8 cellular contexts compared by ENCODE assay signal in genomic region chr10:42753126-42753506, GRCh38. TPM values are rescaled to one million over a fixed set of nuclear protein-coding genes. Genes with fewer than 3 reads are reported as not detected.
DNase-seq lines count a peak whose midpoint lies in the region; TF ChIP-seq lines count a peak whose summit lies in the region.

No MANE protein-coding gene starts in this region.

- intact Hi-C loops in Caco-2 (cut with micrococcal nuclease; ENCODE audit: unreplicated experiment) = loop anchor here (1.0 to 5.0 kb wide), 5 partner anchors 29 to 352 kb away; partner anchors contain the start of genes BMS1 and ZNF33B

- H3K4me3 Mint-ChIP-seq in Caco-2 (ENCODE audit: unreplicated experiment) = peak overlapping the region; percentile 90

- POLR2A ChIA-PET in Caco-2 (lab: Charles Lee) = interaction anchor here (0.9 to 2.6 kb wide), 2 partner anchors 24 to 30 kb away, joined by 3 to 24 read pairs; partner anchors contain the start of gene BMS1

- H3K36me3 ChIP-seq in Caco-2 (ENCODE audit: control insufficient read depth, insufficient read depth, low read length) (no peaks in the 10 kb centered on the region), Peyer's patch (no peaks in the 10 kb centered on the region), stomach smooth muscle (ENCODE audit: control insufficient read depth in 2 of 2, insufficient read depth in 2 of 2, low read length in 2 of 2) (no peaks in the 10 kb centered on the region)

- no TSS peak for BruUV-seq in Caco-2 (replicated peaks; lab: Mats Ljungman, UMichigan)

- TF ChIP-seq POLR2A in Peyer's patch (IDR thresholded peaks at IDR 0.05) = no peak

- H3K27ac ChIP-seq in Peyer's patch = peak overlapping the region in 1 of 4 donors; percentile 1
- no peak overlapping the region for H3K27ac ChIP-seq in stomach smooth muscle (ENCODE audit: low read length)

- H3K27ac Mint-ChIP-seq in Caco-2 (ENCODE audit: unreplicated experiment) = no peak overlapping the region

- CTCF ChIA-PET in Caco-2 (lab: Charles Lee) = interaction anchor here (0.7 to 2.1 kb wide), 7 partner anchors 8 to 326 kb away, joined by 3 to 20 read pairs (median 5); partner anchors contain the start of gene BMS1

- H3K4me1 ChIP-seq in Caco-2 (peaks cover 6% of the 10 kb centered on the region), Peyer's patch (peaks cover 0 to 27% (median 12%) of the 10 kb centered on the region in 4 donors), stomach smooth muscle (ENCODE audit: control insufficient read depth, insufficient read depth, low read length) (peaks cover 26% of the 10 kb centered on the region)

- H3K9me3 Mint-ChIP-seq in Caco-2 (ENCODE audit: unreplicated experiment) = no peaks in the 10 kb centered on the region

- peak; percentile 94 to 96 for TF ChIP-seq CTCF in Caco-2 (IDR thresholded peaks at IDR 0.05; ENCODE audit: insufficient read depth in 1 of 2, low read depth in 1 of 2, low read length in 1 of 2, severe bottlenecking in 1 of 2, unreplicated experiment in 1 of 2)
- TF ChIP-seq CTCF in HFF-Myc (IDR thresholded peaks at IDR 0.05; ENCODE audit: low read depth, low read length, missing control alignments) = peak; percentile 92
- peak; percentile 24 to 82 (median 74) for TF ChIP-seq CTCF in Peyer's patch (IDR thresholded peaks at IDR 0.05)

- 0 out of 2 replicates have a peak, but pooled peaks cover 2% of the 10 kb centered on the region for H3K9me3 ChIP-seq in Caco-2
- H3K9me3 ChIP-seq in Peyer's patch = no peaks in the 10 kb centered on the region
- no peaks in the 10 kb centered on the region for H3K9me3 ChIP-seq in stomach smooth muscle (ENCODE audit: control insufficient read depth in 2 of 2, low read length in 2 of 2)

- peak overlapping the region; percentile 68 for H3K4me3 ChIP-seq in Caco-2 (ENCODE audit: low read depth, low read length)
- H3K4me3 ChIP-seq in HFF-Myc (replicated peaks; ENCODE audit: low read depth, low read length) = peak overlapping the region; percentile 28
- H3K4me3 ChIP-seq in Peyer's patch = peak overlapping the region; percentile 29 to 62 (median 54)
- peak overlapping the region; percentile 59 to 74 for H3K4me3 ChIP-seq in stomach smooth muscle (ENCODE audit: low read length in 2 of 2)

- H3K4me1 Mint-ChIP-seq in Caco-2 (ENCODE audit: low read depth, unreplicated experiment) = no peaks in the 10 kb centered on the region

- DNase-seq in Caco-2 (peak; percentile 86 to 95), HFF-Myc (ENCODE audit: extremely low read depth, low read depth) (peak; percentile 27), Peyer's patch (peak; percentile 36 to 88 (median 82)), globus pallidus (ENCODE audit: low spot score) (peak; percentile 26), non-pigmented ciliary epithelial cell (ENCODE audit: low read depth) (peak; percentile 18), NCI-H2171 treated with DMSO at 0.1 percent for 48 hours (lab: John Stamatoyannopoulos, UW) (no peak)
- peak; percentile 11 to 52 (median 37) for DNase-seq in activated naive CD4-positive, alpha-beta T cell (lab: John Stamatoyannopoulos, UW)

- no peaks in the 10 kb centered on the region for H3K36me3 Mint-ChIP-seq in Caco-2 (ENCODE audit: insufficient read depth, unreplicated experiment)

- peak overlapping the region in 1 of 2 donors; percentile 42 for H3K9ac ChIP-seq in stomach smooth muscle (ENCODE audit: low read length in 2 of 2)

- H3K27me3 Mint-ChIP-seq in Caco-2 (ENCODE audit: insufficient read depth, unreplicated experiment) = peaks cover 12% of the 10 kb centered on the region

- H3K27me3 ChIP-seq in Caco-2 (replicated peaks; ENCODE audit: control insufficient read depth, insufficient read depth, low read length) = no peaks in the 10 kb centered on the region
- H3K27me3 ChIP-seq in Peyer's patch = peaks cover 0 to 21% of the 10 kb centered on the region in 2 donors
- peaks cover 17 to 49% of the 10 kb centered on the region in 2 donors for H3K27me3 ChIP-seq in stomach smooth muscle (ENCODE audit: control insufficient read depth in 1 of 2, insufficient read depth in 2 of 2, low read length in 2 of 2)

RNA-seq across cellular contexts. Expression of gene BMS1, which starts 29.5 kb away (rescaled TPM):
- total RNA-seq in Caco-2 (2022) (36.3 and 38.2 TPM in 2 replicates), Peyer's patch (10 to 100 TPM in 3 of 4 donors, 1 to 10 TPM in 1; 9.6 to 23.9 (median 11.6) TPM)
